ENCODE assay signal across 26 cellular contexts in the genomic region with DNA sequence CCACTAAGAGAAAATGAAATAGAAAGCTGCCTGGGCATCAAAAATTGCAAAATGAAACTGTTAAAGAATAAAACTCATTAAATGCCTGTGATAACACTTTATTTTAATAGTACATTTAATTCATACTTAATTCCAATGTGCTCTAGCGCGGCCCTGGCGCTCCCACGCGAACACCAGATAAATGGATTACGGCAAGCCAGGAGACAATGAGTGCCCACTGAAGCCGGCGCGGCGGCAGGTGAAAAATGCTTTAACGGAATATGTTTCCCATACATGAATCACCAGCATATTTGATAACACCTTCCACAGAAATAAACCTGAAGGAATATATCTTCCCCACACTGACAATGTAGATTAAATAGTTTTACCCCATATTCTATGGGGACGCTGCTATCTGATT.
"Had no signal": no experiment of that assay in that cellular context is flagged by ENCODE, and none has a peak within 500 bp of the region (broad histone marks: within the 10 kb centered on the region; RNA-seq: fewer than 3 reads in every experiment).

No MANE protein-coding gene starts in this region.

- H3K27me3 ChIP-seq: body of pancreas had no signal

- H3K27ac ChIP-seq: body of pancreas, coronary artery, VCaP had no signal

- H3K4me3 ChIP-seq: body of pancreas, coronary artery had no signal

- H3K9me3 ChIP-seq: body of pancreas had no signal

- DNase-seq: activated CD4-positive, alpha-beta T cell treated with anti-CD3 and anti-CD28 coated beads for 48 hours; activated CD4-positive, alpha-beta T cell treated with anti-CD3 and anti-CD28 coated beads, Interleukin-2, amount 50 U/mL, for 1 hour; activated CD4-positive, alpha-beta T cell treated with anti-CD3 and anti-CD28 coated beads, Interleukin-2, amount 50 U/mL, for 48 hours; activated CD8-positive, alpha-beta memory T cell treated with anti-CD3 and anti-CD28 coated beads for 24 hours; activated CD8-positive, alpha-beta T cell treated with anti-CD3 and anti-CD28 coated beads for 36 hours; activated effector memory CD4-positive, alpha-beta T cell treated with Interleukin-2 at 50 U/mL for 16 hours; activated gamma-delta T cell treated with Interleukin-2 at 50 U/mL for 16 hours; activated naive CD4-positive, alpha-beta T cell treated with anti-CD3 and anti-CD28 coated beads, Interleukin-2, amount 50 U/mL, for 16 hours; activated naive CD4-positive, alpha-beta T cell treated with Interleukin-2 at 50 U/mL for 16 hours; activated T-cell treated with anti-CD3 and anti-CD28 coated beads, Interleukin-2, amount 50 U/mL, for 4 hours; amniotic stem cell; body of pancreas; caudate nucleus; cerebellar nuclear complex; dorsolateral prefrontal cortex; effector memory CD4-positive, alpha-beta T cell; endodermal cell; foreskin fibroblast; T-helper 17 cell; T1000 had no signal

- ATAC-seq: activated CD4-positive, CD25-positive, alpha-beta regulatory T cell treated with anti-CD3 and anti-CD28 coated beads, Interleukin-2, amount 50 U/mL, for 24 hours; activated CD8-positive, alpha-beta T cell treated with anti-CD3 and anti-CD28 coated beads for 36 hours; activated T-cell treated with anti-CD3 and anti-CD28 coated beads, Interleukin-2, amount 50 U/mL, for 4 hours; activated T-helper 17 cell treated with anti-CD3 and anti-CD28 coated beads, Interleukin-2, amount 50 U/mL, for 72 hours; body of pancreas; esophagus mucosa; T-helper 17 cell; WTC11 had no signal
